Comparison of ENCODE assay signal across 18 cellular contexts in genomic region chr1:108188801-108189200, GRCh38. TPM values are rescaled to one million over a fixed set of nuclear protein-coding genes. Genes with fewer than 3 reads are reported as not detected.
DNase-seq lines count a peak whose midpoint lies in the region; ATAC-seq and TF ChIP-seq lines count a peak whose summit lies in the region.
"Had no signal": no experiment of that assay in that cellular context is flagged by ENCODE, and none has a peak within 500 bp of the region (broad histone marks: within the 10 kb centered on the region; RNA-seq: fewer than 3 reads in every experiment).

No MANE protein-coding gene starts in this region.

- H3K4me1 Mint-ChIP-seq in activated CD4-positive, alpha-beta T cell treated with anti-CD3 and anti-CD28 coated beads, Interleukin-2, amount 10 ng/mL, durations not matched to agents 24 days and 14 days, result peaks cover 8% of the 10 kb centered on the region
- H3K4me1 Mint-ChIP-seq in stimulated activated naive CD8-positive, alpha-beta T cell treated with anti-CD3 and anti-CD28 coated beads, Interleukin-15, Interleukin-2, amounts not matched to agents 100 ng/mL and 50 ng/mL, for 24 hours (ENCODE audit: low read depth), result peaks cover 11% of the 10 kb centered on the region
- peaks cover 26% of the 10 kb centered on the region for H3K4me1 Mint-ChIP-seq in stimulated activated naive CD8-positive, alpha-beta T cell treated with anti-CD3 and anti-CD28 coated beads, Interleukin-15, amount 100 ng/mL, for 72 hours
- H3K4me1 Mint-ChIP-seq in chondrocyte (ENCODE audit: low read depth), result peaks cover 33% of the 10 kb centered on the region
- H3K4me1 Mint-ChIP-seq in stimulated activated effector memory CD8-positive, alpha-beta T cell treated with anti-CD3 and anti-CD28 coated beads, Interleukin-12 subunit alpha, Interleukin-12 subunit beta, amount 100 ng/mL, for 72 hours, result peaks cover 18% of the 10 kb centered on the region

- intact Hi-C loops in activated CD4-positive, alpha-beta T cell treated with anti-CD3 and anti-CD28 coated beads, Interleukin-2, amount 10 ng/mL, durations not matched to agents 24 days and 14 days (cut with micrococcal nuclease), result loop anchor here (1.0 kb wide), 1 partner anchor 10 kb away; no protein-coding TSS in a partner anchor

- peak overlapping the region; percentile 59 for H3K27ac Mint-ChIP-seq in activated CD4-positive, alpha-beta T cell treated with anti-CD3 and anti-CD28 coated beads, Interleukin-2, amount 10 ng/mL, durations not matched to agents 24 days and 14 days
- H3K27ac Mint-ChIP-seq in stimulated activated naive CD8-positive, alpha-beta T cell treated with anti-CD3 and anti-CD28 coated beads, Interleukin-15, Interleukin-2, amounts not matched to agents 100 ng/mL and 50 ng/mL, for 24 hours, result peak overlapping the region; percentile 61
- no peak overlapping the region for H3K27ac Mint-ChIP-seq in stimulated activated naive CD8-positive, alpha-beta T cell treated with anti-CD3 and anti-CD28 coated beads, Interleukin-15, amount 100 ng/mL, for 72 hours
- peak overlapping the region; percentile 37 for H3K27ac Mint-ChIP-seq in chondrocyte (ENCODE audit: unreplicated experiment)
- H3K27ac Mint-ChIP-seq in stimulated activated effector memory CD8-positive, alpha-beta T cell treated with anti-CD3 and anti-CD28 coated beads, Interleukin-12 subunit alpha, Interleukin-12 subunit beta, amount 100 ng/mL, for 72 hours, result no peak overlapping the region
- H3K27ac Mint-ChIP-seq: CD4-positive, CD25-positive, alpha-beta regulatory T cell had no signal

- no peaks in the 10 kb centered on the region for H3K27me3 Mint-ChIP-seq in activated CD4-positive, alpha-beta T cell treated with anti-CD3 and anti-CD28 coated beads, Interleukin-2, amount 10 ng/mL, durations not matched to agents 24 days and 14 days
- H3K27me3 Mint-ChIP-seq in stimulated activated naive CD8-positive, alpha-beta T cell treated with anti-CD3 and anti-CD28 coated beads, Interleukin-15, Interleukin-2, amounts not matched to agents 100 ng/mL and 50 ng/mL, for 24 hours, result no peaks in the 10 kb centered on the region
- H3K27me3 Mint-ChIP-seq in stimulated activated naive CD8-positive, alpha-beta T cell treated with anti-CD3 and anti-CD28 coated beads, Interleukin-15, amount 100 ng/mL, for 72 hours, result no peaks in the 10 kb centered on the region
- no peaks in the 10 kb centered on the region for H3K27me3 Mint-ChIP-seq in chondrocyte (ENCODE audit: low read depth)
- H3K27me3 Mint-ChIP-seq: CD4-positive, CD25-positive, alpha-beta regulatory T cell had no signal

- peaks cover 6% of the 10 kb centered on the region for H3K9me3 Mint-ChIP-seq in activated CD4-positive, alpha-beta T cell treated with anti-CD3 and anti-CD28 coated beads, Interleukin-2, amount 10 ng/mL, durations not matched to agents 24 days and 14 days
- peaks cover 8% of the 10 kb centered on the region for H3K9me3 Mint-ChIP-seq in stimulated activated naive CD8-positive, alpha-beta T cell treated with anti-CD3 and anti-CD28 coated beads, Interleukin-15, Interleukin-2, amounts not matched to agents 100 ng/mL and 50 ng/mL, for 24 hours
- peaks cover 9 to 22% of the 10 kb centered on the region in 2 donors for H3K9me3 Mint-ChIP-seq in stimulated activated naive CD8-positive, alpha-beta T cell treated with anti-CD3 and anti-CD28 coated beads, Interleukin-15, amount 100 ng/mL, for 72 hours
- peaks cover 6% of the 10 kb centered on the region for H3K9me3 Mint-ChIP-seq in chondrocyte (ENCODE audit: low read depth)
- H3K9me3 Mint-ChIP-seq in stimulated activated effector memory CD8-positive, alpha-beta T cell treated with anti-CD3 and anti-CD28 coated beads, Interleukin-12 subunit alpha, Interleukin-12 subunit beta, amount 100 ng/mL, for 72 hours, result peaks cover 6% of the 10 kb centered on the region

- ATAC-seq in stimulated activated naive CD8-positive, alpha-beta T cell treated with anti-CD3 and anti-CD28 coated beads, Interleukin-15, amount 100 ng/mL, for 72 hours, result no peak
- ATAC-seq in stimulated activated effector memory CD8-positive, alpha-beta T cell treated with anti-CD3 and anti-CD28 coated beads, Interleukin-12 subunit alpha, Interleukin-12 subunit beta, amount 100 ng/mL, for 72 hours, result peak; percentile 64
- ATAC-seq: K562 had no signal

- H3K4me3 Mint-ChIP-seq in activated CD4-positive, alpha-beta T cell treated with anti-CD3 and anti-CD28 coated beads, Interleukin-2, amount 10 ng/mL, durations not matched to agents 24 days and 14 days, result peak overlapping the region; percentile 10
- H3K4me3 Mint-ChIP-seq in stimulated activated naive CD8-positive, alpha-beta T cell treated with anti-CD3 and anti-CD28 coated beads, Interleukin-15, Interleukin-2, amounts not matched to agents 100 ng/mL and 50 ng/mL, for 24 hours, result no peak overlapping the region
- H3K4me3 Mint-ChIP-seq in stimulated activated naive CD8-positive, alpha-beta T cell treated with anti-CD3 and anti-CD28 coated beads, Interleukin-15, amount 100 ng/mL, for 72 hours, result no peak overlapping the region
- H3K4me3 Mint-ChIP-seq in chondrocyte (ENCODE audit: unreplicated experiment), result no peak overlapping the region
- H3K4me3 Mint-ChIP-seq in stimulated activated effector memory CD8-positive, alpha-beta T cell treated with anti-CD3 and anti-CD28 coated beads, Interleukin-12 subunit alpha, Interleukin-12 subunit beta, amount 100 ng/mL, for 72 hours, result no peak overlapping the region
- H3K4me3 Mint-ChIP-seq: CD4-positive, CD25-positive, alpha-beta regulatory T cell had no signal

- DNase-seq in activated CD4-positive, alpha-beta T cell treated with anti-CD3 and anti-CD28 coated beads, Interleukin-2, amount 10 ng/mL, durations not matched to agents 24 days and 14 days, result no peak
- DNase-seq in activated CD4-positive, alpha-beta T cell treated with anti-CD3 and anti-CD28 coated beads for 48 hours, result no peak
- no peak for DNase-seq in stimulated activated naive CD8-positive, alpha-beta T cell treated with anti-CD3 and anti-CD28 coated beads, Interleukin-15, amount 100 ng/mL, for 72 hours
- no peak for DNase-seq in chondrocyte (ENCODE audit: low spot score)
- no peak for DNase-seq in stimulated activated effector memory CD8-positive, alpha-beta T cell treated with anti-CD3 and anti-CD28 coated beads, Interleukin-12 subunit alpha, Interleukin-12 subunit beta, amount 100 ng/mL, for 72 hours (ENCODE audit: low spot score in 2 of 2)
- DNase-seq in activated naive CD4-positive, alpha-beta T cell (lab: John Stamatoyannopoulos, UW), result no peak
- no peak for DNase-seq in NCI-H446 (lab: John Stamatoyannopoulos, UW)
- DNase-seq: 8988T; CD4-positive, CD25-positive, alpha-beta regulatory T cell; MG63; NCI-H1694; NCI-H2029 treated with DMSO at 0.1 percent for 48 hours; NCI-H526 treated with DMSO at 0.1 percent for 48 hours; SIG-M5 had no signal

- H3K36me3 Mint-ChIP-seq in activated CD4-positive, alpha-beta T cell treated with anti-CD3 and anti-CD28 coated beads, Interleukin-2, amount 10 ng/mL, durations not matched to agents 24 days and 14 days (ENCODE audit: low read depth), result peaks cover 54% of the 10 kb centered on the region
- peaks cover 39% of the 10 kb centered on the region for H3K36me3 Mint-ChIP-seq in stimulated activated naive CD8-positive, alpha-beta T cell treated with anti-CD3 and anti-CD28 coated beads, Interleukin-15, Interleukin-2, amounts not matched to agents 100 ng/mL and 50 ng/mL, for 24 hours (ENCODE audit: low read depth)
- H3K36me3 Mint-ChIP-seq in chondrocyte (ENCODE audit: low read depth), result peaks cover 10% of the 10 kb centered on the region
- peaks cover 16% of the 10 kb centered on the region for H3K36me3 Mint-ChIP-seq in stimulated activated effector memory CD8-positive, alpha-beta T cell treated with anti-CD3 and anti-CD28 coated beads, Interleukin-12 subunit alpha, Interleukin-12 subunit beta, amount 100 ng/mL, for 72 hours

- TF ChIP-seq CTCF in chondrocyte (IDR thresholded peaks at IDR 0.05), result no peak

RNA-seq across cellular contexts. Expression of gene SLC25A24, which starts 11.3 kb away (rescaled TPM):
- total RNA-seq in activated CD4-positive, alpha-beta T cell treated with anti-CD3 and anti-CD28 coated beads, Interleukin-2, amount 10 ng/mL, durations not matched to agents 24 days and 14 days, result 16.9 and 18.4 TPM in 2 replicates
- total RNA-seq in chondrocyte, result 40.9 to 43.4 TPM (median 42.7 TPM) in 3 replicates
- total RNA-seq: OCI-LY7 had no signal

RNA-seq across cellular contexts. Expression of gene NBPF4, which starts 55.1 kb away (rescaled TPM):
- total RNA-seq in activated CD4-positive, alpha-beta T cell treated with anti-CD3 and anti-CD28 coated beads, Interleukin-2, amount 10 ng/mL, durations not matched to agents 24 days and 14 days, result 0.14 TPM in 1 of 2 replicates, not detected in the other
- not detected in 3 replicates for total RNA-seq in chondrocyte
- total RNA-seq: CD4-positive, CD25-positive, alpha-beta regulatory T cell; NCI-H460; OCI-LY7 had no signal

Comparison
In these comparisons a context has a peak if more than half of its experiments do, and no peak if none do; other contexts are left out.
1. H3K27ac Mint-ChIP-seq: peak in activated CD4-positive, alpha-beta T cell treated with anti-CD3 and anti-CD28 coated beads, Interleukin-2, amount 10 ng/mL, durations not matched to agents 24 days and 14 days (single experiment), stimulated activated naive CD8-positive, alpha-beta T cell treated with anti-CD3 and anti-CD28 coated beads, Interleukin-15, Interleukin-2, amounts not matched to agents 100 ng/mL and 50 ng/mL, for 24 hours (single experiment) and chondrocyte (single experiment); none in stimulated activated naive CD8-positive, alpha-beta T cell treated with anti-CD3 and anti-CD28 coated beads, Interleukin-15, amount 100 ng/mL, for 72 hours (0 of 2) and stimulated activated effector memory CD8-positive, alpha-beta T cell treated with anti-CD3 and anti-CD28 coated beads, Interleukin-12 subunit alpha, Interleukin-12 subunit beta, amount 100 ng/mL, for 72 hours (single experiment).